1 cellular context compared by ENCODE assay signal in the genomic region with DNA sequence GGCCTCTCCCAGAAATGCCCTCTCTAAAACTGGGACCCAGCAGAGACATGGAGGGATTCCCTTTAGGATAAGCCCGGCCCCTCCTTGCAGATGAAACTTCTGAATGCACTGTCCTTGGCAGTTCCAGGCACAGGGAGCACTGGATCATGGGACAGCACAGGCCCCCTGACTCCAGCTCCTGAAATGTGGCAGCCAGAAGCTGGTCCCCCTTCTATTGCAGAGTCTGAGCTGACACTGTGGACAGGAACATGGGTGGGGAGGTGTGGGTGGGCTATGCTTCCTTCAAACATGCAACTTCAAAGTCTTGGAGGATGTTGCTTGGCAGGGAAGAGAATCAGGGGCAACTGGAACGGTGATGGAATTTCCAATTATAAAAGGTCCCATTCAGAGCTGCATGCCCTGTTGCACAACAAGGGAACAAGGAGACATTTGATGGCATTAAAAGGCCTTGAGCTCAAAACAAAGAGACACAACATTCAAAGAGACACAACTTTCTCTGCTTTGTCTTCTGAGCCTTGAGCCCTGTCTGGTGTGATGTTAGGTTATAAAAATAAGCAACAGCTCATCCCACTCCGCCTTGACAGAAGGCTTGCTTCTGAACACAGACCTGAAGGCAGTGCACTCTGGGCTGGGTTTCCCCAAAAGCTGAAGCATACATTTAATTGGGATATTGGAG.
TF ChIP-seq lines count a peak whose summit lies in the region.

No MANE protein-coding gene starts in this region.

TF ChIP-seq in HepG2, 621 proteins besides CTCF, POLR2A, EP300 and RAD21 (continues in another document):
- peak; percentile 21 for TF ChIP-seq XRCC5 (optimal IDR thresholded peaks at IDR 0.05; ENCODE audit: low read length)
- TF ChIP-seq BCL6 (CRISPR knock-in tag; IDR thresholded peaks at IDR 0.05), result 0 out of 2 replicates have a peak, but pooled peaks have one; percentile 22
- TF ChIP-seq ZBTB7B (CRISPR knock-in tag; IDR thresholded peaks at IDR 0.05), result 0 out of 2 replicates have a peak, but pooled peaks have one; percentile 26
- no peak for TF ChIP-seq ZNF883 (CRISPR knock-in tag; IDR thresholded peaks at IDR 0.05; ENCODE audit: not compliant biosample characterization)
- 0 out of 2 replicates have a peak, but pooled peaks have one; percentile 16 for TF ChIP-seq RCOR2 (CRISPR knock-in tag; IDR thresholded peaks at IDR 0.05)
- peak; percentile 69 for TF ChIP-seq CEBPG (CRISPR knock-in tag; IDR thresholded peaks at IDR 0.05)
- TF ChIP-seq SOX13 (IDR thresholded peaks at IDR 0.05), result no peak
- TF ChIP-seq SOX13 (CRISPR knock-in tag; conservative IDR thresholded peaks at IDR 0.05 in 1 of 2, IDR thresholded peaks at IDR 0.05 in 1 of 2), result peak in 1 of 2 experiments; percentile 88; a peak in 2 of 4 replicates
- TF ChIP-seq ZNF275 (CRISPR knock-in tag; IDR thresholded peaks at IDR 0.05; ENCODE audit: borderline replicate concordance), result no peak
- 0 out of 2 replicates have a peak, but pooled peaks have one; percentile 15 for TF ChIP-seq HNF4A (CRISPR knock-in tag; IDR thresholded peaks at IDR 0.05)
- TF ChIP-seq CEBPB (IDR thresholded peaks at IDR 0.05; ENCODE audit: borderline replicate concordance, low read depth, low read length), result peak; percentile 87
- peak; percentile 18; the same call in 1 of the 2 replicates for TF ChIP-seq PATZ1 (CRISPR knock-in tag; IDR thresholded peaks at IDR 0.05)
- TF ChIP-seq MTA3 (CRISPR knock-in tag; IDR thresholded peaks at IDR 0.05), result no peak
- TF ChIP-seq SALL1 (CRISPR knock-in tag; IDR thresholded peaks at IDR 0.05), result 0 out of 2 replicates have a peak, but pooled peaks have one; percentile 9
- no peak for TF ChIP-seq KDM5B (CRISPR knock-in tag; IDR thresholded peaks at IDR 0.05; ENCODE audit: borderline replicate concordance)
- TF ChIP-seq ZMYM4 (CRISPR knock-in tag; IDR thresholded peaks at IDR 0.05), result no peak
- TF ChIP-seq ZNF740 (CRISPR knock-in tag; IDR thresholded peaks at IDR 0.05), result no peak
- TF ChIP-seq FOSL2 (CRISPR knock-in tag; IDR thresholded peaks at IDR 0.05), result peak; percentile 40; the same call in 1 of the 2 replicates
- TF ChIP-seq, protein P1, sequence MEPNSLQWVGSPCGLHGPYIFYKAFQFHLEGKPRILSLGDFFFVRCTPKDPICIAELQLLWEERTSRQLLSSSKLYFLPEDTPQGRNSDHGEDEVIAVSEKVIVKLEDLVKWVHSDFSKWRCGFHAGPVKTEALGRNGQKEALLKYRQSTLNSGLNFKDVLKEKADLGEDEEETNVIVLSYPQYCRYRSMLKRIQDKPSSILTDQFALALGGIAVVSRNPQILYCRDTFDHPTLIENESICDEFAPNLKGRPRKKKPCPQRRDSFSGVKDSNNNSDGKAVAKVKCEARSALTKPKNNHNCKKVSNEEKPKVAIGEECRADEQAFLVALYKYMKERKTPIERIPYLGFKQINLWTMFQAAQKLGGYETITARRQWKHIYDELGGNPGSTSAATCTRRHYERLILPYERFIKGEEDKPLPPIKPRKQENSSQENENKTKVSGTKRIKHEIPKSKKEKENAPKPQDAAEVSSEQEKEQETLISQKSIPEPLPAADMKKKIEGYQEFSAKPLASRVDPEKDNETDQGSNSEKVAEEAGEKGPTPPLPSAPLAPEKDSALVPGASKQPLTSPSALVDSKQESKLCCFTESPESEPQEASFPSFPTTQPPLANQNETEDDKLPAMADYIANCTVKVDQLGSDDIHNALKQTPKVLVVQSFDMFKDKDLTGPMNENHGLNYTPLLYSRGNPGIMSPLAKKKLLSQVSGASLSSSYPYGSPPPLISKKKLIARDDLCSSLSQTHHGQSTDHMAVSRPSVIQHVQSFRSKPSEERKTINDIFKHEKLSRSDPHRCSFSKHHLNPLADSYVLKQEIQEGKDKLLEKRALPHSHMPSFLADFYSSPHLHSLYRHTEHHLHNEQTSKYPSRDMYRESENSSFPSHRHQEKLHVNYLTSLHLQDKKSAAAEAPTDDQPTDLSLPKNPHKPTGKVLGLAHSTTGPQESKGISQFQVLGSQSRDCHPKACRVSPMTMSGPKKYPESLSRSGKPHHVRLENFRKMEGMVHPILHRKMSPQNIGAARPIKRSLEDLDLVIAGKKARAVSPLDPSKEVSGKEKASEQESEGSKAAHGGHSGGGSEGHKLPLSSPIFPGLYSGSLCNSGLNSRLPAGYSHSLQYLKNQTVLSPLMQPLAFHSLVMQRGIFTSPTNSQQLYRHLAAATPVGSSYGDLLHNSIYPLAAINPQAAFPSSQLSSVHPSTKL (CRISPR knock-in tag; IDR thresholded peaks at IDR 0.05), result peak; percentile 70; the same call in 1 of the 2 replicates
- 0 out of 2 replicates have a peak, but pooled peaks have one; percentile 22 for TF ChIP-seq PHF21A (CRISPR knock-in tag; IDR thresholded peaks at IDR 0.05)
- TF ChIP-seq ZNF646 (CRISPR knock-in tag; IDR thresholded peaks at IDR 0.05), result peak; percentile 64; the same call in 1 of the 2 replicates
- TF ChIP-seq GLI4 (CRISPR knock-in tag; IDR thresholded peaks at IDR 0.05; ENCODE audit: borderline replicate concordance), result no peak
- TF ChIP-seq HNF1A (IDR thresholded peaks at IDR 0.05; ENCODE audit: low read depth), result no peak
- peak; percentile 39; the same call in 1 of the 2 replicates for TF ChIP-seq HNF1A (CRISPR knock-in tag; IDR thresholded peaks at IDR 0.05; ENCODE audit: borderline replicate concordance)
- no peak for TF ChIP-seq ZNF256 (CRISPR knock-in tag; conservative IDR thresholded peaks at IDR 0.05)
- peak; percentile 36; the same call in 1 of the 2 replicates for TF ChIP-seq TCF7 (IDR thresholded peaks at IDR 0.05; ENCODE audit: low read depth)
- no peak for TF ChIP-seq SOX6 (IDR thresholded peaks at IDR 0.05)
- peak; percentile 84 for TF ChIP-seq SOX6 (CRISPR knock-in tag; IDR thresholded peaks at IDR 0.05)
- peak; percentile 74 for TF ChIP-seq ZNF644 (CRISPR knock-in tag; IDR thresholded peaks at IDR 0.05; ENCODE audit: low read depth)
- TF ChIP-seq ZNF225 (CRISPR knock-in tag; IDR thresholded peaks at IDR 0.05), result no peak
- no peak for TF ChIP-seq ZNF772 (CRISPR knock-in tag; IDR thresholded peaks at IDR 0.05)
- TF ChIP-seq ZNF558 (CRISPR knock-in tag; IDR thresholded peaks at IDR 0.05; ENCODE audit: borderline replicate concordance), result no peak
- TF ChIP-seq SOX5 (CRISPR knock-in tag; IDR thresholded peaks at IDR 0.05; ENCODE audit: borderline replicate concordance), result peak; percentile 78; the same call in 1 of the 2 replicates
- no peak for TF ChIP-seq ADNP (CRISPR knock-in tag; IDR thresholded peaks at IDR 0.05)
- TF ChIP-seq ZNF329 (CRISPR knock-in tag; IDR thresholded peaks at IDR 0.05; ENCODE audit: low read depth), result no peak
- TF ChIP-seq GATAD2A (CRISPR knock-in tag; IDR thresholded peaks at IDR 0.05), result 0 out of 2 replicates have a peak, but pooled peaks have one; percentile 36
- TF ChIP-seq, protein P2, sequence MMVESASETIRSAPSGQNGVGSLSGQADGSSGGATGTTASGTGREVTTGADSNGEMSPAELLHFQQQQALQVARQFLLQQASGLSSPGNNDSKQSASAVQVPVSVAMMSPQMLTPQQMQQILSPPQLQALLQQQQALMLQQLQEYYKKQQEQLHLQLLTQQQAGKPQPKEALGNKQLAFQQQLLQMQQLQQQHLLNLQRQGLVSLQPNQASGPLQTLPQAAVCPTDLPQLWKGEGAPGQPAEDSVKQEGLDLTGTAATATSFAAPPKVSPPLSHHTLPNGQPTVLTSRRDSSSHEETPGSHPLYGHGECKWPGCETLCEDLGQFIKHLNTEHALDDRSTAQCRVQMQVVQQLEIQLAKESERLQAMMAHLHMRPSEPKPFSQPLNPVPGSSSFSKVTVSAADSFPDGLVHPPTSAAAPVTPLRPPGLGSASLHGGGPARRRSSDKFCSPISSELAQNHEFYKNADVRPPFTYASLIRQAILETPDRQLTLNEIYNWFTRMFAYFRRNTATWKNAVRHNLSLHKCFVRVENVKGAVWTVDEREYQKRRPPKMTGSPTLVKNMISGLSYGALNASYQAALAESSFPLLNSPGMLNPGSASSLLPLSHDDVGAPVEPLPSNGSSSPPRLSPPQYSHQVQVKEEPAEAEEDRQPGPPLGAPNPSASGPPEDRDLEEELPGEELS (CRISPR knock-in tag; IDR thresholded peaks at IDR 0.05), result peak; percentile 50
